Comparison of ENCODE assay signal across 8 cellular contexts in genomic region chr6:110875548-110876169, GRCh38. TPM values are rescaled to one million over a fixed set of nuclear protein-coding genes. Genes with fewer than 3 reads are reported as not detected.
DNase-seq lines count a peak whose midpoint lies in the region; ATAC-seq and TF ChIP-seq lines count a peak whose summit lies in the region.

No MANE protein-coding gene starts in this region.

- H2BK15ac ChIP-seq in neuronal stem cell (ENCODE audit: low read length): no peak overlapping the region

- peak overlapping the region; percentile 72 for H3K14ac ChIP-seq in neuronal stem cell (ENCODE audit: low read length)

- H3K9ac ChIP-seq in neuronal stem cell (ENCODE audit: low read depth, low read length, poor library complexity): peak overlapping the region; percentile 96

- H3K9me3 ChIP-seq in neuronal stem cell (replicated peaks in 1 of 2; ENCODE audit: control insufficient read depth in 2 of 2, insufficient read depth in 1 of 2, low read depth in 1 of 2, low read length in 2 of 2): no peaks in the 10 kb centered on the region

- H2BK12ac ChIP-seq in neuronal stem cell (ENCODE audit: low read length): no peak overlapping the region

- peaks cover 0 to 19% of the 10 kb centered on the region in 2 donors for H3K36me3 ChIP-seq in neuronal stem cell (replicated peaks in 1 of 2; ENCODE audit: control insufficient read depth in 2 of 2, insufficient read depth in 2 of 2, low read length in 2 of 2)

- H3K4me3 ChIP-seq in neuronal stem cell (ENCODE audit: low read length in 2 of 2): peak overlapping the region; percentile 81 to 98

- peak overlapping the region; percentile 54 for H3K4me2 ChIP-seq in neuronal stem cell (ENCODE audit: insufficient read depth, low read length, poor library complexity, severe bottlenecking)

- H4K91ac ChIP-seq in neuronal stem cell (ENCODE audit: low read depth, low read length, poor library complexity): no peak overlapping the region

- DNase-seq in GM10266 (ENCODE audit: extremely low spot score) (peak; percentile 43), OCI-M1 (lab: John Stamatoyannopoulos, UW) (peak; percentile 69), foreskin keratinocyte (no peak), neuronal stem cell (ENCODE audit: low spot score) (no peak), substantia nigra (lab: John Stamatoyannopoulos, UW) (peak in 27 of 49 donors; percentile 31 to 86 (median 54))
- DNase-seq in activated effector memory CD4-positive, alpha-beta T cell treated with anti-CD3 and anti-CD28 coated beads, Interleukin-2, amount 50 U/mL, for 16 hours: peak; percentile 90

- peak overlapping the region; percentile 3 for H2AK5ac ChIP-seq in neuronal stem cell (ENCODE audit: low read depth, low read length)

- peak overlapping the region; percentile 67 for H3K23ac ChIP-seq in neuronal stem cell (ENCODE audit: low read depth, low read length, poor library complexity)

- H3K27me3 ChIP-seq in foreskin keratinocyte (no peaks in the 10 kb centered on the region), neuronal stem cell (ENCODE audit: control insufficient read depth in 3 of 3, insufficient read depth in 3 of 3, low read depth in 1 of 3, low read length in 3 of 3) (no peaks in the 10 kb centered on the region)

- H2AFZ ChIP-seq in neuronal stem cell (ENCODE audit: low read length): peak overlapping the region; percentile 73

- peaks cover 19% of the 10 kb centered on the region for H3K4me1 ChIP-seq in foreskin keratinocyte
- H3K4me1 ChIP-seq in neuronal stem cell (ENCODE audit: control insufficient read depth in 2 of 2, insufficient read depth in 1 of 2, low read depth in 1 of 2, low read length in 2 of 2): peaks cover 4 to 11% of the 10 kb centered on the region in 2 donors

- H3K4ac ChIP-seq in neuronal stem cell (ENCODE audit: low read length): no peak overlapping the region

- no peak for TF ChIP-seq CTCF in GM10266 (IDR thresholded peaks at IDR 0.05; ENCODE audit: control insufficient read depth, insufficient read depth, low read depth, missing control alignments)
- TF ChIP-seq CTCF in foreskin keratinocyte (conservative IDR thresholded peaks at IDR 0.05): no peak

- peak overlapping the region; percentile 92 for H2BK5ac ChIP-seq in neuronal stem cell (ENCODE audit: low read length)

- peak overlapping the region; percentile 97 for H3K18ac ChIP-seq in neuronal stem cell (ENCODE audit: low read length)

- H3K27ac ChIP-seq in foreskin keratinocyte: peak overlapping the region; percentile 76
- peak overlapping the region; percentile 79 for H3K27ac ChIP-seq in neuronal stem cell (replicated peaks; ENCODE audit: low read length)
- peak overlapping the region; percentile 92 for H3K27ac ChIP-seq in substantia nigra (ENCODE audit: low read depth, low read length, poor library complexity, severe bottlenecking)

- H2BK120ac ChIP-seq in neuronal stem cell (ENCODE audit: low read depth, low read length): no peak overlapping the region

- H4K8ac ChIP-seq in neuronal stem cell (ENCODE audit: low read depth, low read length): no peak overlapping the region

- ATAC-seq in HG02970 (IDR thresholded peaks at IDR 0.05; ENCODE audit: low FRiP score, unreplicated experiment): peak; percentile 12
- ATAC-seq in foreskin keratinocyte: peak; percentile 39
- ATAC-seq in GM18858 (IDR thresholded peaks at IDR 0.05; ENCODE audit: unreplicated experiment): no peak

- peaks cover 3% of the 10 kb centered on the region for H3K79me1 ChIP-seq in neuronal stem cell (ENCODE audit: low read depth, low read length)

- no CpG with 5 or more reads among the region's 61 CpGs for WGBS in neuronal stem cell (ENCODE audit: extremely low coverage in 2 of 2, insufficient read length in 2 of 2, insufficient replicate concordance in 1 of 2), 2 donors

RNA-seq across cellular contexts. Expression of gene AMD1, which starts 1.1 kb away (rescaled TPM):
- total RNA-seq in foreskin keratinocyte: 114 and 123 TPM in 2 replicates
- polyA plus RNA-seq in foreskin keratinocyte: 52.6 and 58.5 TPM in 2 replicates
- 101 TPM for polyA plus RNA-seq in neuronal stem cell (2013, experiment 1 of 2)
- 111 TPM for polyA plus RNA-seq in neuronal stem cell (2013, experiment 2 of 2)

Comparison
In these comparisons a context has a peak if more than half of its experiments do, and no peak if none do; other contexts are left out.
1. DNase-seq: peak in GM10266 (single experiment), OCI-M1 (single experiment), activated effector memory CD4-positive, alpha-beta T cell treated with anti-CD3 and anti-CD28 coated beads, Interleukin-2, amount 50 U/mL, for 16 hours (single experiment) and substantia nigra (27 of 49); none in foreskin keratinocyte (0 of 2) and neuronal stem cell (single experiment).
2. Peak in every context shown above with its lines, with median percentiles within 50 percentile points of each other: H3K27ac ChIP-seq.